1 cellular context compared by ENCODE assay signal in the genomic region with DNA sequence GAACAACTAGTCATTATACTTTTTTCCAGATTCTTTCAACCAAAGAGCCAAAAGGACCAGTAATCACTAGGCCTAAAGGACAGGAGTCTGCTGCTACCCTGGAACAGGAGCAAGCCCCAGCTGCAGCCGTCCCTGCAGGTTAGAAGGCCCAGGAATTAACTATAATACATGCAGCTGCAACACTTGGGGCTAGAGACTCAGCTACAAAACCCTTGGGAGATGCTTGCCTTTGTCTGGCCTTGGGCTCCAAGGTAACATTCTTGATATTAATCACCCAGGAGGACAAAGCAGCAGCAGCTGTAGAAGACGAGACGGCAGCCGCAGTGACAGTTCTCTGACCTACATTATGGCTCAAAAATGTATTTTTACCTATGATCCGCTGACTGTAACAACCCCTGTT.
TF ChIP-seq lines count a peak whose summit lies in the region.

No MANE protein-coding gene starts in this region.

TF ChIP-seq in GM23338, 12 proteins besides CTCF, POLR2A, EP300 and RAD21 (continued from another document):
- TF ChIP-seq EZH2 (IDR thresholded peaks at IDR 0.05; ENCODE audit: low read depth, unreplicated experiment) (no peak), ZNF114 (CRISPR knock-in tag; IDR thresholded peaks at IDR 0.05) (no peak), ZNF331 (CRISPR knock-in tag; IDR thresholded peaks at IDR 0.05; ENCODE audit: low read depth) (no peak), JUNB (IDR thresholded peaks at IDR 0.05; ENCODE audit: unreplicated experiment) (no peak), POLR2AphosphoS5 (IDR thresholded peaks at IDR 0.05; ENCODE audit: low read depth) (no peak), STAT1 (IDR thresholded peaks at IDR 0.05; ENCODE audit: unreplicated experiment) (no peak), NANOG (IDR thresholded peaks at IDR 0.05; ENCODE audit: borderline replicate concordance) (no peak), CREB1 (CRISPR knock-in tag; IDR thresholded peaks at IDR 0.05; ENCODE audit: low read depth) (no peak)
- TF ChIP-seq, protein P1, sequence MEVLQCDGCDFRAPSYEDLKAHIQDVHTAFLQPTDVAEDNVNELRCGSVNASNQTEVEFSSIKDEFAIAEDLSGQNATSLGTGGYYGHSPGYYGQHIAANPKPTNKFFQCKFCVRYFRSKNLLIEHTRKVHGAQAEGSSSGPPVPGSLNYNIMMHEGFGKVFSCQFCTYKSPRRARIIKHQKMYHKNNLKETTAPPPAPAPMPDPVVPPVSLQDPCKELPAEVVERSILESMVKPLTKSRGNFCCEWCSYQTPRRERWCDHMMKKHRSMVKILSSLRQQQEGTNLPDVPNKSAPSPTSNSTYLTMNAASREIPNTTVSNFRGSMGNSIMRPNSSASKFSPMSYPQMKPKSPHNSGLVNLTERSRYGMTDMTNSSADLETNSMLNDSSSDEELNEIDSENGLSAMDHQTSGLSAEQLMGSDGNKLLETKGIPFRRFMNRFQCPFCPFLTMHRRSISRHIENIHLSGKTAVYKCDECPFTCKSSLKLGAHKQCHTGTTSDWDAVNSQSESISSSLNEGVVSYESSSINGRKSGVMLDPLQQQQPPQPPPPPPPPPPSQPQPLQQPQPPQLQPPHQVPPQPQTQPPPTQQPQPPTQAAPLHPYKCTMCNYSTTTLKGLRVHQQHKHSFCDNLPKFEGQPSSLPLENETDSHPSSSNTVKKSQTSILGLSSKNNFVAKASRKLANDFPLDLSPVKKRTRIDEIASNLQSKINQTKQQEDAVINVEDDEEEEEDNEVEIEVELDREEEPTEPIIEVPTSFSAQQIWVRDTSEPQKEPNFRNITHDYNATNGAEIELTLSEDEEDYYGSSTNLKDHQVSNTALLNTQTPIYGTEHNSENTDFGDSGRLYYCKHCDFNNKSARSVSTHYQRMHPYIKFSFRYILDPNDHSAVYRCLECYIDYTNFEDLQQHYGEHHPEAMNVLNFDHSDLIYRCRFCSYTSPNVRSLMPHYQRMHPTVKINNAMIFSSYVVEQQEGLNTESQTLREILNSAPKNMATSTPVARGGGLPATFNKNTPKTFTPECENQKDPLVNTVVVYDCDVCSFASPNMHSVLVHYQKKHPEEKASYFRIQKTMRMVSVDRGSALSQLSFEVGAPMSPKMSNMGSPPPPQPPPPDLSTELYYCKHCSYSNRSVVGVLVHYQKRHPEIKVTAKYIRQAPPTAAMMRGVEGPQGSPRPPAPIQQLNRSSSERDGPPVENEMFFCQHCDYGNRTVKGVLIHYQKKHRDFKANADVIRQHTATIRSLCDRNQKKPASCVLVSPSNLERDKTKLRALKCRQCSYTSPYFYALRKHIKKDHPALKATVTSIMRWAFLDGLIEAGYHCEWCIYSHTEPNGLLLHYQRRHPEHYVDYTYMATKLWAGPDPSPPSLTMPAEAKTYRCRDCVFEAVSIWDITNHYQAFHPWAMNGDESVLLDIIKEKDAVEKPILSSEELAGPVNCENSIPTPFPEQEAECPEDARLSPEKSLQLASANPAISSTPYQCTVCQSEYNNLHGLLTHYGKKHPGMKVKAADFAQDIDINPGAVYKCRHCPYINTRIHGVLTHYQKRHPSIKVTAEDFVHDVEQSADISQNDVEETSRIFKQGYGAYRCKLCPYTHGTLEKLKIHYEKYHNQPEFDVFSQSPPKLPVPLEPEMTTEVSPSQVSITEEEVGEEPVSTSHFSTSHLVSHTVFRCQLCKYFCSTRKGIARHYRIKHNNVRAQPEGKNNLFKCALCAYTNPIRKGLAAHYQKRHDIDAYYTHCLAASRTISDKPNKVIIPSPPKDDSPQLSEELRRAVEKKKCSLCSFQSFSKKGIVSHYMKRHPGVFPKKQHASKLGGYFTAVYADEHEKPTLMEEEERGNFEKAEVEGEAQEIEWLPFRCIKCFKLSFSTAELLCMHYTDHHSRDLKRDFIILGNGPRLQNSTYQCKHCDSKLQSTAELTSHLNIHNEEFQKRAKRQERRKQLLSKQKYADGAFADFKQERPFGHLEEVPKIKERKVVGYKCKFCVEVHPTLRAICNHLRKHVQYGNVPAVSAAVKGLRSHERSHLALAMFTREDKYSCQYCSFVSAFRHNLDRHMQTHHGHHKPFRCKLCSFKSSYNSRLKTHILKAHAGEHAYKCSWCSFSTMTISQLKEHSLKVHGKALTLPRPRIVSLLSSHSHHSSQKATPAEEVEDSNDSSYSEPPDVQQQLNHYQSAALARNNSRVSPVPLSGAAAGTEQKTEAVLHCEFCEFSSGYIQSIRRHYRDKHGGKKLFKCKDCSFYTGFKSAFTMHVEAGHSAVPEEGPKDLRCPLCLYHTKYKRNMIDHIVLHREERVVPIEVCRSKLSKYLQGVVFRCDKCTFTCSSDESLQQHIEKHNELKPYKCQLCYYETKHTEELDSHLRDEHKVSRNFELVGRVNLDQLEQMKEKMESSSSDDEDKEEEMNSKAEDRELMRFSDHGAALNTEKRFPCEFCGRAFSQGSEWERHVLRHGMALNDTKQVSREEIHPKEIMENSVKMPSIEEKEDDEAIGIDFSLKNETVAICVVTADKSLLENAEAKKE (CRISPR knock-in tag; IDR thresholded peaks at IDR 0.05): no peak
